In genomic region chr1:19648689-19649088, GRCh38 we compare ENCODE assay signal across 9 cellular contexts. TPM values are rescaled to one million over a fixed set of nuclear protein-coding genes. Genes with fewer than 3 reads are reported as not detected.
DNase-seq lines count a peak whose midpoint lies in the region; TF ChIP-seq lines count a peak whose summit lies in the region.
"Had no signal": no experiment of that assay in that cellular context is flagged by ENCODE, and none has a peak within 500 bp of the region (broad histone marks: within the 10 kb centered on the region; RNA-seq: fewer than 3 reads in every experiment).

No MANE protein-coding gene starts in this region.

- H3K27ac Mint-ChIP-seq in H9 = no peak overlapping the region

- H3K27me3 ChIP-seq in H9 (ENCODE audit: insufficient read depth, low read length) (peaks cover 4% of the 10 kb centered on the region; the same call in 1 of the 2 replicates), colonic mucosa (no peaks in the 10 kb centered on the region), mesendoderm (ENCODE audit: insufficient read depth, low read length, poor library complexity) (no peaks in the 10 kb centered on the region)

- no CpG with 5 or more reads among the region's 11 CpGs for WGBS in H9 (ENCODE audit: extremely low coverage, insufficient read length, low lambda C conversion rate)
- WGBS in mesendoderm (ENCODE audit: extremely low coverage, insufficient coverage, low lambda C conversion rate) = no CpG with 5 or more reads among the region's 11 CpGs

- no peak overlapping the region for H2BK120ac ChIP-seq in H9 (ENCODE audit: low read depth, low read length, poor library complexity, severe bottlenecking)
- H2BK120ac ChIP-seq in mesendoderm (ENCODE audit: low read depth, low read length) = no peak overlapping the region

- H3K4ac ChIP-seq in H9 (ENCODE audit: low read depth, low read length) = no peak overlapping the region
- no peak overlapping the region for H3K4ac ChIP-seq in mesendoderm (ENCODE audit: low read depth, low read length)

- H3K36me3 ChIP-seq in colonic mucosa = no peaks in the 10 kb centered on the region
- no peaks in the 10 kb centered on the region for H3K36me3 ChIP-seq in mesendoderm (ENCODE audit: control insufficient read depth, insufficient read depth, low read length)

- H4K20me1 ChIP-seq in H9 (ENCODE audit: control insufficient read depth, insufficient read depth, insufficient read length) = no peaks in the 10 kb centered on the region

- DNase-seq in AG09319 (ENCODE audit: extremely low read depth, low read depth) (no peak), H9 (peak; percentile 93), colonic mucosa (peak; percentile 90), mesendoderm (peak; percentile 86), NCI-H446 treated with DMSO at 0.1 percent for 48 hours (lab: John Stamatoyannopoulos, UW) (no peak), HCEC 1CT (no peak), C1 segment of cervical spinal cord (lab: John Stamatoyannopoulos, UW) (no peak), HuH-7.5 (ENCODE audit: low spot score) (no peak)
- DNase-seq: activated T-cell treated with anti-CD3 and anti-CD28 coated beads, Interleukin-2, amount 50 U/mL, for 1 hour had no signal

- peaks cover 17% of the 10 kb centered on the region for H3K23me2 ChIP-seq in H9 (ENCODE audit: insufficient read length, low read depth, low read length, poor library complexity, severe bottlenecking)

- H3K36me3 Mint-ChIP-seq in H9 (ENCODE audit: insufficient read depth in 1 of 3, low read depth in 3 of 3) = no peaks in the 10 kb centered on the region; a peak in 2 of 7 replicates

- H3K4me1 Mint-ChIP-seq in H9 = peaks cover 11 to 20% of the 10 kb centered on the region in 2 experiments

- no peak overlapping the region for H3K14ac ChIP-seq in H9 (ENCODE audit: insufficient read depth, low read length)

- H3K23ac ChIP-seq in H9 (ENCODE audit: insufficient read length, low read depth, low read length) (no peak overlapping the region), mesendoderm (ENCODE audit: low read length) (no peak overlapping the region)

- no peak overlapping the region for H2AFZ ChIP-seq in H9 (ENCODE audit: low read length)

- H2BK15ac ChIP-seq in H9 (ENCODE audit: low read depth, low read length) (no peak overlapping the region), mesendoderm (replicated peaks; ENCODE audit: low read depth) (no peak overlapping the region)

- no peak overlapping the region for H3K4me3 Mint-ChIP-seq in H9

- H3K9me3 ChIP-seq in H9 (ENCODE audit: control insufficient read depth, low read depth, low read length) (no peaks in the 10 kb centered on the region), colonic mucosa (no peaks in the 10 kb centered on the region)

- H3K27me3 Mint-ChIP-seq in H9 (ENCODE audit: low read depth) = peaks cover 26% of the 10 kb centered on the region

- H3K27ac ChIP-seq in H9 (ENCODE audit: insufficient read length, low read depth, low read length) (no peak overlapping the region), colonic mucosa (peak overlapping the region; percentile 86), mesendoderm (ENCODE audit: low read depth, low read length) (no peak overlapping the region)

- H4K91ac ChIP-seq in H9 (ENCODE audit: insufficient read length, low read depth, low read length) = no peak overlapping the region

- no peak overlapping the region for H2BK12ac ChIP-seq in H9 (ENCODE audit: insufficient read length, low read depth, low read length)

- no peak overlapping the region for H2BK5ac ChIP-seq in H9 (ENCODE audit: insufficient read length, low read length)
- H2BK5ac ChIP-seq in mesendoderm (ENCODE audit: low read length) = no peak overlapping the region

- intact Hi-C loops in colonic mucosa (cut with DNase I) = no loop called here

- no peak overlapping the region for H3T11ph ChIP-seq in H9 (ENCODE audit: low read length)

- H3K18ac ChIP-seq in H9 (ENCODE audit: insufficient read length, low read depth, low read length) = no peak overlapping the region
- no peak overlapping the region for H3K18ac ChIP-seq in mesendoderm (ENCODE audit: low read length)

- no peak overlapping the region for H4K8ac ChIP-seq in H9 (replicated peaks; ENCODE audit: insufficient read length, low read depth, low read length)
- H4K8ac ChIP-seq in mesendoderm (ENCODE audit: low read depth, low read length) = no peak overlapping the region

- H3K79me2 ChIP-seq in H9 (ENCODE audit: insufficient read depth, low read length) (no peaks in the 10 kb centered on the region), mesendoderm (ENCODE audit: control insufficient read depth, insufficient read depth, low read length) (no peaks in the 10 kb centered on the region)

- H3K9ac ChIP-seq in H9 (ENCODE audit: extremely low read depth, insufficient read length, low read length) (no peak overlapping the region), colonic mucosa (ENCODE audit: low read depth in 2 of 2, low read length in 2 of 2) (peak overlapping the region in 1 of 2 donors; percentile 99), mesendoderm (ENCODE audit: low read length) (no peak overlapping the region)

- H3K79me1 ChIP-seq in H9 (ENCODE audit: insufficient read depth, low read depth, low read length, poor library complexity, severe bottlenecking) (no peaks in the 10 kb centered on the region), mesendoderm (ENCODE audit: low read length) (no peaks in the 10 kb centered on the region)

- H3K4me3 ChIP-seq in colonic mucosa (peak overlapping the region; percentile 12), mesendoderm (ENCODE audit: low read length) (no peak overlapping the region)

- H4K5ac ChIP-seq in H9 (ENCODE audit: insufficient read length, low read depth, low read length) (no peak overlapping the region), mesendoderm (ENCODE audit: low read length) (no peak overlapping the region)

- H3K4me1 ChIP-seq in H9 (ENCODE audit: insufficient read depth, low read length) = no peaks in the 10 kb centered on the region
- H3K4me1 ChIP-seq in colonic mucosa = peaks cover 33% of the 10 kb centered on the region
- no peaks in the 10 kb centered on the region for H3K4me1 ChIP-seq in mesendoderm (ENCODE audit: control insufficient read depth, low read depth, low read length)

- peak; percentile 25 for TF ChIP-seq CTCF in AG09319 (IDR thresholded peaks at IDR 0.05; ENCODE audit: low read depth, low read length)
- TF ChIP-seq CTCF in H9 (conservative IDR thresholded peaks at IDR 0.05) = peak; percentile 76
- TF ChIP-seq CTCF in colonic mucosa (IDR thresholded peaks at IDR 0.05) = peak; percentile 32

- H3K56ac ChIP-seq in H9 (ENCODE audit: insufficient read length, low read depth, low read length) (no peak overlapping the region), mesendoderm (ENCODE audit: low read length) (no peak overlapping the region)

- no peak overlapping the region for H2AK5ac ChIP-seq in H9 (ENCODE audit: insufficient read length, low read length)
- no peak overlapping the region for H2AK5ac ChIP-seq in mesendoderm (ENCODE audit: low read length)

- no peak overlapping the region for H2BK20ac ChIP-seq in H9 (ENCODE audit: low read depth, low read length, poor library complexity, severe bottlenecking)

- H3K4me2 ChIP-seq in H9 (ENCODE audit: insufficient read depth, insufficient read length, low read length) (no peak overlapping the region), mesendoderm (ENCODE audit: low read length) (no peak overlapping the region)

- peaks cover 0 to 3% of the 10 kb centered on the region in 2 experiments; a peak in 1 of 5 replicates for H3K9me3 Mint-ChIP-seq in H9

RNA-seq across cellular contexts. Expression of gene NBL1, which starts 4.6 kb away (rescaled TPM):
- 6.1 and 6.4 TPM in 2 replicates for total RNA-seq in H9 (2021)
- 100 to 1,000 TPM; 340 to 393 TPM for total RNA-seq in colonic mucosa
- 4.2 TPM for polyA plus RNA-seq in mesendoderm (2013, experiment 1 of 2)
- polyA plus RNA-seq in mesendoderm (2013, experiment 2 of 2) = 4.6 TPM

RNA-seq across cellular contexts. Expression of gene HTR6, which starts 16.0 kb away (rescaled TPM):
- 0.29 and 0.37 TPM in 2 replicates for total RNA-seq in H9 (2021)
- total RNA-seq in colonic mucosa = not detected
- 0.04 TPM for polyA plus RNA-seq in mesendoderm (2013, experiment 1 of 2)
- 0.03 TPM for polyA plus RNA-seq in mesendoderm (2013, experiment 2 of 2)

Comparison
In these comparisons a context has a peak if more than half of its experiments do, and no peak if none do; other contexts are left out.
1. DNase-seq: peak in H9 (single experiment), colonic mucosa (single experiment) and mesendoderm (single experiment); none in AG09319 (single experiment), NCI-H446 treated with DMSO at 0.1 percent for 48 hours (single experiment), HCEC 1CT (single experiment), C1 segment of cervical spinal cord (0 of 14) and HuH-7.5 (single experiment).
2. CTCF ChIP-seq: peak in every context shown above with its lines; median percentile 76 in H9; 32 in colonic mucosa; 25 in AG09319.
3. RNA of gene NBL1, which starts 4.6 kb away (total RNA-seq): 340 to 393 TPM in colonic mucosa; 6.1 to 6.4 TPM in H9; every median in the first group is over 10 times any median in the second.